In the genomic region with DNA sequence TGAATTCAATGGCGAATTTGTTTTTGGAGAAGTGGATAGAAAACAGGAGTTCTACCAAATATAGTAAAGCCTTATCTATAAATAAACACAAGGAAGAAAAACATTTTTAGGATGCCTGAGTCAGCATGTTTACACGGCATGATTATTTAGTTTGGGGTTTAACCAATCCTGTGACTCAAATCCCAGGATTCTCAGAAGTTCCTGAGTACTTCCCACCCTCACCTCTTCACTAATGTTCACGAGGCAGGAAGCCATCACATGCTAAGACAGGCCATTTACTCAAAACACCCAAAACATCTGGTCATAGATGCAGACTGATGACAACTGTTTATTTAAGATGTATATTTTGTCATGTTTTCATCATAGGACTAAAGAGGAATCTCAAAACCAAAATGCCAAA, we compare ENCODE assay signal across 10 cellular contexts. TPM values are rescaled to one million over a fixed set of nuclear protein-coding genes. Genes with fewer than 3 reads are reported as not detected.
DNase-seq lines count a peak whose midpoint lies in the region; ATAC-seq and TF ChIP-seq lines count a peak whose summit lies in the region.
"Had no signal": no experiment of that assay in that cellular context is flagged by ENCODE, and none has a peak within 500 bp of the region (broad histone marks: within the 10 kb centered on the region; RNA-seq: fewer than 3 reads in every experiment).

No MANE protein-coding gene starts in this region.

- H3K9me3 Mint-ChIP-seq in chondrocyte (ENCODE audit: low read depth), result no peaks in the 10 kb centered on the region
- no peaks in the 10 kb centered on the region for H3K9me3 Mint-ChIP-seq in osteocyte (ENCODE audit: unreplicated experiment)

- H4K20me1 ChIP-seq in OCI-LY7 (ENCODE audit: insufficient read depth, low read length), result peaks cover 27% of the 10 kb centered on the region

- H3K27ac ChIP-seq in OCI-LY7 (ENCODE audit: low read depth, low read length, poor library complexity, severe bottlenecking), result no peak overlapping the region
- H3K27ac ChIP-seq: thyroid gland had no signal

- CTCF ChIA-PET in OCI-LY7 (lab: Charles Lee; ENCODE audit: unreplicated experiment), result no interaction called here

- POLR2A ChIA-PET in OCI-LY7 (lab: Charles Lee), result interaction anchor here (0.7 to 1.2 kb wide), 4 partner anchors 35 to 358 kb away, joined by 3 read pairs; no protein-coding TSS in a partner anchor

- no peak for ATAC-seq in GM18867 (IDR thresholded peaks at IDR 0.05; ENCODE audit: unreplicated experiment)

- no peak overlapping the region for H3K4me3 Mint-ChIP-seq in chondrocyte (ENCODE audit: unreplicated experiment)
- peak overlapping the region; percentile 45 for H3K4me3 Mint-ChIP-seq in osteocyte (ENCODE audit: unreplicated experiment)

- H3K9me2 ChIP-seq in OCI-LY7 (ENCODE audit: insufficient read depth, low read length), result no peaks in the 10 kb centered on the region

- intact Hi-C loops in OCI-LY7 (cut with micrococcal nuclease; ENCODE audit: unreplicated experiment), result loop anchor here (5.0 to 10.0 kb wide), 3 partner anchors 204 to 973 kb away; a partner anchor contains a TSS

- peak; percentile 75 for DNase-seq in EL
- DNase-seq in OCI-LY7 (ENCODE audit: low spot score), result no peak
- no peak for DNase-seq in chondrocyte (ENCODE audit: low spot score)
- DNase-seq in osteocyte (ENCODE audit: extremely low spot score, unreplicated experiment), result no peak
- no peak for DNase-seq in amniotic stem cell (lab: John Stamatoyannopoulos, UW)
- DNase-seq in NOMO-1 (lab: John Stamatoyannopoulos, UW; ENCODE audit: unreplicated experiment in 2 of 2), result no peak
- DNase-seq: NCI-H2081 treated with DMSO at 0.1 percent for 48 hours, thyroid gland had no signal

- TF ChIP-seq CTCF in OCI-LY7 (conservative IDR thresholded peaks at IDR 0.05; ENCODE audit: low read length), result no peak
- TF ChIP-seq CTCF in chondrocyte (IDR thresholded peaks at IDR 0.05), result no peak
- no peak for TF ChIP-seq CTCF in osteocyte (IDR thresholded peaks at IDR 0.05)

- H3K27me3 Mint-ChIP-seq in chondrocyte (ENCODE audit: low read depth) (no peaks in the 10 kb centered on the region), osteocyte (ENCODE audit: unreplicated experiment) (no peaks in the 10 kb centered on the region)

- peaks cover 33% of the 10 kb centered on the region for H3K4me1 ChIP-seq in OCI-LY7 (ENCODE audit: insufficient read depth, low read length, poor library complexity, severe bottlenecking)

- peak overlapping the region; percentile 93 for H3K4me3 ChIP-seq in OCI-LY7 (ENCODE audit: low read depth, low read length, poor library complexity, severe bottlenecking)
- H3K4me3 ChIP-seq: lung, thyroid gland had no signal

- peak overlapping the region; percentile 88 for H3K27ac Mint-ChIP-seq in chondrocyte (ENCODE audit: unreplicated experiment)
- H3K27ac Mint-ChIP-seq in osteocyte (ENCODE audit: unreplicated experiment), result peak overlapping the region; percentile 93

- H2AFZ ChIP-seq in OCI-LY7 (ENCODE audit: low read length), result no peak overlapping the region

- no TSS peak for BruUV-seq in OCI-LY7 (replicated peaks; lab: Mats Ljungman, UMichigan)

- no peaks in the 10 kb centered on the region for H3K9me3 ChIP-seq in OCI-LY7 (ENCODE audit: low read length)
- H3K9me3 ChIP-seq: thyroid gland had no signal

- peaks cover 75% of the 10 kb centered on the region for H3K4me1 Mint-ChIP-seq in chondrocyte (ENCODE audit: low read depth)
- peaks cover 72% of the 10 kb centered on the region for H3K4me1 Mint-ChIP-seq in osteocyte (ENCODE audit: unreplicated experiment)

- H3K36me3 Mint-ChIP-seq in chondrocyte (ENCODE audit: low read depth), result no peaks in the 10 kb centered on the region
- H3K36me3 Mint-ChIP-seq in osteocyte (ENCODE audit: unreplicated experiment), result peaks cover 6% of the 10 kb centered on the region

- H3K79me2 ChIP-seq in OCI-LY7 (ENCODE audit: insufficient read depth, low read depth, low read length), result peaks cover 61% of the 10 kb centered on the region

- peaks cover 38% of the 10 kb centered on the region for H3K36me3 ChIP-seq in OCI-LY7 (ENCODE audit: insufficient read depth, low read length)
- H3K36me3 ChIP-seq: thyroid gland had no signal

- peak overlapping the region; percentile 93 for H3K4me2 ChIP-seq in OCI-LY7 (ENCODE audit: low read length)

RNA-seq across cellular contexts. Expression of a gene that starts 3.4 kb away (rescaled TPM):
- total RNA-seq in OCI-LY7 (2014; rRNA removed; shearing (Covaris generic)), result 59.6 and 68.2 TPM in 2 replicates
- total RNA-seq in OCI-LY7 (2022) (78.4 and 82.6 TPM in 2 replicates), chondrocyte (30.9 to 38.9 TPM (median 33.4 TPM) in 3 replicates), osteocyte (53.1 and 55.1 TPM in 2 replicates)

RNA-seq across cellular contexts. Expression of a gene that starts 15.0 kb away (rescaled TPM):
- total RNA-seq in OCI-LY7 (2014; rRNA removed; shearing (Covaris generic)), result 0.26 and 0.60 TPM in 2 replicates
- total RNA-seq in OCI-LY7 (2022) (4.1 and 4.5 TPM in 2 replicates), chondrocyte (21.4 to 22.3 TPM (median 22.0 TPM) in 3 replicates), osteocyte (105 and 114 TPM in 2 replicates)
